9 cellular contexts compared by ENCODE assay signal in the genomic region with DNA sequence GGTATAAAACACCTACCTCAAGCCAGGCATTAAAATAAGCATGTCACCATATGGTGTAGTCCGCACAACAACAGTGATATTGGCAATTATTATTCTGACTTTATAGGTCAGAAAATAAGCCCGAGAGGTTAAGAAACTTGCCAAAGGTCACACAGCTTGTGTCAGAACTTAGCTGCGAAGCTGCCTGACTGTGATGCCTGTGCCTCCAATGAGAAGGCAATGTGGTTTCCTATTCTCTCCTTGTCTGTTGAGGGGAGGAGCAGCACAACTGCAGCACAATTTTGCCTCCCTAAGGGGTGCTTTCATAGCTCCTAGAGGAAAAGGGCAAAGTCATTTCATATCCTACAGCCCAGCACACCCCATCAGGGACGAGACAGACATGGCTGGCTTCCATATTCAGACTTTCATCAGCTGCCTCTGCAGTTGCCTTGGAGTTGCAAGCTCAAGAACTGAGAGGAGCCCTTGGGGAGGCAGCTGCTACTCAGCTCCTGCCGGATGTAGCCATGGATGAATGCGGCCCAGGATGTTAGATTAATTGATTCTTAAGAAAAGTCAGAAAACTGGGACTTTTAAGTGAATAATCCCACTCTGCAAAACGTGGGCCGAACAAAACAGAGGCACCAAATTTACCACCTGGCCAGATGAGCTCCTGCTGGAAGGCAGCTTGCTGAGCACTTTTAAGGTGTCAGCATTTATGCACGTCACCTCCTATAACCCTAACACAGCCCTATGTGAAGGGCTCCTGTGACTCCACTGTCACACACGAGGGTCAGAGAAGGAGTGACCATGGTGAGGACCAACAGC. TPM values are rescaled to one million over a fixed set of nuclear protein-coding genes. Genes with fewer than 3 reads are reported as not detected.
DNase-seq lines count a peak whose midpoint lies in the region; ATAC-seq and TF ChIP-seq lines count a peak whose summit lies in the region.
"Had no signal": no experiment of that assay in that cellular context is flagged by ENCODE, and none has a peak within 500 bp of the region (broad histone marks: within the 10 kb centered on the region; RNA-seq: fewer than 3 reads in every experiment).

No MANE protein-coding gene starts in this region.

- no peak overlapping the region for H3K4me3 Mint-ChIP-seq in endodermal cell

- peak overlapping the region; percentile 51; the same call in 1 of the 2 replicates for H2AFZ ChIP-seq in OCI-LY1 (ENCODE audit: low read length)

- no peaks in the 10 kb centered on the region for H3K27me3 ChIP-seq in OCI-LY1 (ENCODE audit: insufficient read depth, low read length)
- no peaks in the 10 kb centered on the region for H3K27me3 ChIP-seq in endodermal cell (ENCODE audit: control insufficient read depth, insufficient read depth, low read length, poor library complexity, severe bottlenecking)
- no peaks in the 10 kb centered on the region for H3K27me3 ChIP-seq in skeletal muscle tissue (ENCODE audit: control insufficient read depth in 3 of 3, insufficient read depth in 3 of 3, low read length in 3 of 3)
- H3K27me3 ChIP-seq in tibial artery, result no peaks in the 10 kb centered on the region

- peaks cover 33% of the 10 kb centered on the region for H3K4me1 Mint-ChIP-seq in endodermal cell

- 82 to 83% methylated on average over 9 to 10 of the region's 10 CpGs for WGBS in endodermal cell (ENCODE audit: insufficient coverage in 1 of 2, insufficient read length in 1 of 2), 2 experiments

- no peaks in the 10 kb centered on the region for H3K79me2 ChIP-seq in OCI-LY1 (ENCODE audit: insufficient read depth, low read length)

- no peaks in the 10 kb centered on the region for H3K9me3 ChIP-seq in OCI-LY1 (ENCODE audit: low read length)
- H3K9me3 ChIP-seq in endodermal cell (ENCODE audit: control insufficient read depth, low read length), result no peaks in the 10 kb centered on the region
- no peaks in the 10 kb centered on the region for H3K9me3 ChIP-seq in skeletal muscle tissue (ENCODE audit: control insufficient read depth in 3 of 3, low read length in 3 of 3)
- H3K9me3 ChIP-seq in tibial artery, result no peaks in the 10 kb centered on the region

- H3K36me3 ChIP-seq in OCI-LY1 (ENCODE audit: insufficient read depth, low read length) (no peaks in the 10 kb centered on the region), endodermal cell (ENCODE audit: control insufficient read depth, insufficient read depth, low read length) (no peaks in the 10 kb centered on the region), skeletal muscle tissue (ENCODE audit: control insufficient read depth in 3 of 3, insufficient read depth in 3 of 3, low read length in 3 of 3) (peaks cover 0 to 5% (median 0%) of the 10 kb centered on the region in 3 donors), tibial artery (no peaks in the 10 kb centered on the region)

- peaks cover 25% of the 10 kb centered on the region for H3K36me3 Mint-ChIP-seq in endodermal cell (ENCODE audit: low read depth)
- H3K36me3 Mint-ChIP-seq: natural killer cell treated with Interleukin-12 subunit alpha and Interleukin-12 subunit beta and Interleukin-15 and Interleukin-18, amount 100 ng/mL, for 72 hours had no signal

- H3K4me3 ChIP-seq in OCI-LY1 (ENCODE audit: low read depth, low read length, poor library complexity, severe bottlenecking) (no peak overlapping the region), endodermal cell (ENCODE audit: low read length) (no peak overlapping the region), skeletal muscle tissue (ENCODE audit: low read length in 3 of 3) (peak overlapping the region in 2 of 3 donors; percentile 25 to 49), tibial artery (no peak overlapping the region)

- no peaks in the 10 kb centered on the region for H3F3A ChIP-seq in OCI-LY1 (ENCODE audit: insufficient read depth, low read length)

- H3K27ac ChIP-seq in OCI-LY1 (ENCODE audit: low read depth, low read length, poor library complexity, severe bottlenecking), result no peak overlapping the region
- no peak overlapping the region for H3K27ac ChIP-seq in endodermal cell (ENCODE audit: low read depth, low read length)
- H3K27ac ChIP-seq in skeletal muscle tissue (ENCODE audit: low read depth, low read length), result peak overlapping the region; percentile 0
- H3K27ac ChIP-seq in tibial artery, result no peak overlapping the region

- H4K20me1 ChIP-seq in OCI-LY1 (ENCODE audit: insufficient read depth, low read length), result no peaks in the 10 kb centered on the region

- H3K27ac Mint-ChIP-seq in endodermal cell, result peak overlapping the region; percentile 35

- peak overlapping the region; percentile 54 for H3K4me2 ChIP-seq in OCI-LY1 (ENCODE audit: low read length)

- no peaks in the 10 kb centered on the region for H3K27me3 Mint-ChIP-seq in endodermal cell (ENCODE audit: insufficient read depth)
- H3K27me3 Mint-ChIP-seq: natural killer cell treated with Interleukin-12 subunit alpha and Interleukin-12 subunit beta and Interleukin-15 and Interleukin-18, amount 100 ng/mL, for 72 hours had no signal

- peak; percentile 42 for DNase-seq in NCI-H2171 treated with DMSO at 0.1 percent for 48 hours (lab: John Stamatoyannopoulos, UW)
- DNase-seq in NCI-H2171 (lab: John Stamatoyannopoulos, UW), result no peak
- DNase-seq in endodermal cell, result peak; percentile 61
- no peak for DNase-seq in tibial artery
- DNase-seq in cerebellar nuclear complex (lab: John Stamatoyannopoulos, UW), result no peak

- intact Hi-C loops in tibial artery (cut with DNase I; ENCODE audit: low total_unique reads), result loop anchor here (2.0 kb wide), 1 partner anchor 478 kb away; no protein-coding TSS in a partner anchor

- H3K9me2 ChIP-seq in OCI-LY1 (ENCODE audit: low read depth, low read length), result no peaks in the 10 kb centered on the region

- TF ChIP-seq CTCF in OCI-LY1 (IDR thresholded peaks at IDR 0.05; ENCODE audit: low read length) (no peak), endodermal cell (conservative IDR thresholded peaks at IDR 0.05) (no peak), tibial artery (IDR thresholded peaks at IDR 0.05) (no peak)

- ATAC-seq in HG03108 (IDR thresholded peaks at IDR 0.05; ENCODE audit: unreplicated experiment), result no peak

- no peaks in the 10 kb centered on the region for H3K9me3 Mint-ChIP-seq in endodermal cell
- H3K9me3 Mint-ChIP-seq: natural killer cell treated with Interleukin-12 subunit alpha and Interleukin-12 subunit beta and Interleukin-15 and Interleukin-18, amount 100 ng/mL, for 72 hours had no signal

- H3K9ac ChIP-seq in OCI-LY1 (ENCODE audit: low read length) (no peak overlapping the region), endodermal cell (ENCODE audit: extremely low read depth, low read length, poor library complexity, severe bottlenecking) (no peak overlapping the region), skeletal muscle tissue (ENCODE audit: low read depth in 1 of 3, low read length in 3 of 3) (peak overlapping the region in 2 of 3 donors; percentile 14 to 45)

- H3K4me1 ChIP-seq in OCI-LY1 (ENCODE audit: insufficient read depth, low read length, severe bottlenecking) (peaks cover 51% of the 10 kb centered on the region), endodermal cell (ENCODE audit: control insufficient read depth, insufficient read depth, low read length) (peaks cover 29% of the 10 kb centered on the region), skeletal muscle tissue (ENCODE audit: control insufficient read depth in 3 of 3, insufficient read depth in 3 of 3, low read length in 3 of 3) (peaks cover 19 to 25% (median 25%) of the 10 kb centered on the region in 3 donors), tibial artery (peaks cover 0 to 21% (median 10%) of the 10 kb centered on the region in 4 donors)

RNA-seq across cellular contexts. Expression of a gene that starts 38.5 kb away (rescaled TPM):
- total RNA-seq in endodermal cell, result 10 to 100 TPM; 19.1 to 26.7 TPM
- 5.1 TPM for polyA plus RNA-seq in endodermal cell (2013, experiment 1 of 2)
- 6.3 TPM for polyA plus RNA-seq in endodermal cell (2013, experiment 2 of 2)
- 3.7 TPM for total RNA-seq in skeletal muscle tissue

Comparison
In these comparisons a context has a peak if more than half of its experiments do, and no peak if none do; other contexts are left out.
1. DNase-seq: peak in NCI-H2171 treated with DMSO at 0.1 percent for 48 hours (single experiment) and endodermal cell (single experiment); none in NCI-H2171 (single experiment), tibial artery (0 of 2) and cerebellar nuclear complex (0 of 2).
2. H3K4me3 ChIP-seq: peak in skeletal muscle tissue (2 of 3); none in OCI-LY1 (single experiment), endodermal cell (single experiment) and tibial artery (0 of 2).
3. H3K9ac ChIP-seq: peak in skeletal muscle tissue (2 of 3); none in OCI-LY1 (single experiment) and endodermal cell (single experiment).